35 cellular contexts compared by ENCODE assay signal in the genomic region with DNA sequence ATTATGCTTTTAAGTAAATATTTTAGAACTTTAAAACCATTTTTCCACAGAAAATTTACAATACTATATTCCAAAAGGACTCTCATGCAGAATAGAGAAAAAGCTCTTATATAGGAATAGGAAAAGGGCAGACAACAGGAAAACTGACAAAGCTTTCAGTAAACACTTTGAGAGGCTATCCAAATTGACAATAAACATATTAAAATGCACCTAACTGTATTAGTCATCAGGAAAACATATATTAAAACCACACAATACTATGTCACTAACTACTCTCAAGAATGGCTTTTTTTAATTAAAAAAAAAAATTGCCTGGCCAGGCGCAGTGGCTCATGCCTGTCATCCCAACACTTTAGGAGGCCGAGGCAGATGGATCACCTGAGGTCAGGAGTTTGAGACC.
"Had no signal": no experiment of that assay in that cellular context is flagged by ENCODE, and none has a peak within 500 bp of the region (broad histone marks: within the 10 kb centered on the region; RNA-seq: fewer than 3 reads in every experiment).

No MANE protein-coding gene starts in this region.

- DNase-seq: Karpas-422, Kasumi-1, MG63, MM.1S, MV-4-11, NCI-H1048, NCI-H1092, NCI-H1092 treated with DMSO at 0.1 percent for 48 hours, NCI-H1105, NCI-H1105 treated with DMSO at 0.1 percent for 48 hours, NCI-H1417, NCI-H1417 treated with DMSO at 0.1 percent for 48 hours, NCI-H1436, NCI-H1436 treated with DMSO at 0.1 percent for 48 hours, NCI-H146, NCI-H1694, NCI-H1694 treated with DMSO at 0.1 percent for 48 hours, NCI-H187, NCI-H187 treated with DMSO at 0.1 percent for 48 hours, NCI-H1930, NCI-H2029, NCI-H2029 treated with DMSO at 0.1 percent for 48 hours, NCI-H2081, NCI-H2081 treated with DMSO at 0.1 percent for 48 hours, NCI-H2107, NCI-H2171, NCI-H2171 treated with DMSO at 0.1 percent for 48 hours, NCI-H2227 treated with DMSO at 0.1 percent for 48 hours, NCI-H226, NCI-H345, NCI-H446, NCI-H446 treated with DMSO at 0.1 percent for 48 hours, NCI-H510A, NCI-H510A treated with DMSO at 0.1 percent for 48 hours had no signal

- H3K27ac ChIP-seq: KMS-11 had no signal

- H3K4me3 ChIP-seq: MG63 had no signal

- H3K4me2 ChIP-seq: KMS-11 had no signal

- H3K27me3 ChIP-seq: MG63 had no signal

- H3K36me3 ChIP-seq: MG63 had no signal

- H3K9ac ChIP-seq: KMS-11 had no signal
